1 cellular context compared by ENCODE assay signal in genomic region chr17:40463122-40463550, GRCh38.
TF ChIP-seq lines count a peak whose summit lies in the region.

No MANE protein-coding gene starts in this region.

TF ChIP-seq in HepG2, 621 proteins besides CTCF, POLR2A, EP300 and RAD21 (continued from another document and continues in another):
- TF ChIP-seq IRF9 (CRISPR knock-in tag; IDR thresholded peaks at IDR 0.05; ENCODE audit: borderline replicate concordance) (no peak), HOXD1 (CRISPR knock-in tag; IDR thresholded peaks at IDR 0.05) (no peak), UBTF (CRISPR knock-in tag; IDR thresholded peaks at IDR 0.05) (0 out of 2 replicates have a peak, but pooled peaks have one; percentile 26), RCOR2 (CRISPR knock-in tag; IDR thresholded peaks at IDR 0.05) (no peak), ARID4A (CRISPR knock-in tag; IDR thresholded peaks at IDR 0.05; ENCODE audit: borderline replicate concordance) (no peak), ZBTB43 (CRISPR knock-in tag; conservative IDR thresholded peaks at IDR 0.05) (no peak), PITX1 (CRISPR knock-in tag; IDR thresholded peaks at IDR 0.05) (no peak), GATAD1 (CRISPR knock-in tag; IDR thresholded peaks at IDR 0.05) (no peak), ZNF335 (CRISPR knock-in tag; IDR thresholded peaks at IDR 0.05) (no peak), MXD3 (CRISPR knock-in tag; IDR thresholded peaks at IDR 0.05) (0 out of 2 replicates have a peak, but pooled peaks have one; percentile 34), RXRA (CRISPR knock-in tag; IDR thresholded peaks at IDR 0.05) (peak; percentile 59; the same call in 1 of the 2 replicates), ZNF350 (CRISPR knock-in tag; IDR thresholded peaks at IDR 0.05; ENCODE audit: borderline replicate concordance, low read depth) (no peak), PAWR (CRISPR knock-in tag; IDR thresholded peaks at IDR 0.05; ENCODE audit: borderline replicate concordance) (no peak), SP5 (CRISPR knock-in tag; IDR thresholded peaks at IDR 0.05; ENCODE audit: borderline replicate concordance, low read depth) (no peak), NR2C2 (CRISPR knock-in tag; IDR thresholded peaks at IDR 0.05; ENCODE audit: borderline replicate concordance) (0 out of 2 replicates have a peak, but pooled peaks have one; percentile 5), GMEB1 (CRISPR knock-in tag; IDR thresholded peaks at IDR 0.05; ENCODE audit: borderline replicate concordance) (no peak), BATF2 (CRISPR knock-in tag; IDR thresholded peaks at IDR 0.05) (no peak), THRA (CRISPR knock-in tag; IDR thresholded peaks at IDR 0.05; ENCODE audit: borderline replicate concordance) (peak; percentile 90; the same call in 1 of the 2 replicates), ZNF407 (CRISPR knock-in tag; IDR thresholded peaks at IDR 0.05; ENCODE audit: not compliant biosample characterization) (no peak), ZNF496 (CRISPR knock-in tag; IDR thresholded peaks at IDR 0.05; ENCODE audit: insufficient replicate concordance) (no peak), U2AF1 (optimal IDR thresholded peaks at IDR 0.05; ENCODE audit: low read depth, low read length) (no peak), ZNF781 (CRISPR knock-in tag; IDR thresholded peaks at IDR 0.05; ENCODE audit: borderline replicate concordance, not compliant biosample characterization) (no peak), MTA1 (CRISPR knock-in tag; IDR thresholded peaks at IDR 0.05; ENCODE audit: borderline replicate concordance) (peak; percentile 29; the same call in 1 of the 2 replicates), PATZ1 (CRISPR knock-in tag; IDR thresholded peaks at IDR 0.05) (peak; percentile 15; the same call in 1 of the 2 replicates)
